26 cellular contexts compared by ENCODE assay signal in the genomic region with DNA sequence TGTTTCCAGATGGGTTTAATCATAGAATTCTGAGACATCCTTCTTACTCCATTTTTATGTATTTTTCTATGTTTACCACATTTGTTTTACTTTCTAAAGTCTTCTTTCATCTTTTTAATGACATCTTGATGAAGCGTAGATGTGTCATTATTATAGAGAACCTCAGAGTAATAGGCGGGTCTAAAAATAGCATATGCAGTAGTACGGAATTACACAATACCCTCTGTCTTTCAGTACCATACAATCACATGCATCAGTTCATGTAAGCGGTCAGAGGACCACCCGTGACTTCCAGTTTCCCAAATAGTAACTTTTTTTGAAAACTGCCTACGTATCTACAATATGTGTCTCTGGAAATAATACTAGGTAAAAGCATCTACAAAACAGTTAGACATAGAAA.
A peak's percentile ranks its signal among the peaks of the same experiment; 100 is the strongest.
DNase-seq lines count a peak whose midpoint lies in the region; ATAC-seq and TF ChIP-seq lines count a peak whose summit lies in the region.
"Had no signal": no experiment of that assay in that cellular context is flagged by ENCODE, and none has a peak within 500 bp of the region (broad histone marks: within the 10 kb centered on the region; RNA-seq: fewer than 3 reads in every experiment).

No MANE protein-coding gene starts in this region.

- intact Hi-C loops in IMR-90 (cut with micrococcal nuclease), result no loop called here

- dilution Hi-C loops in IMR-90 (cut with HindIII; ENCODE audit: low sequenced_read_pairs, unreplicated experiment), result no loop called here

- no peak for TF ChIP-seq CTCF in IMR-90 (conservative IDR thresholded peaks at IDR 0.05; ENCODE audit: low read depth, low read length)
- TF ChIP-seq CTCF in fibroblast of villous mesenchyme (IDR thresholded peaks at IDR 0.05; ENCODE audit: insufficient read depth, low read depth, low read length), result no peak
- no peak for TF ChIP-seq CTCF in smooth muscle cell (IDR thresholded peaks at IDR 0.05; ENCODE audit: borderline replicate concordance, insufficient read depth, poor library complexity, severe bottlenecking)
- TF ChIP-seq CTCF in GM20000 (IDR thresholded peaks at IDR 0.05; ENCODE audit: extremely low read depth, missing control alignments), result no peak

- H2AK9ac ChIP-seq in IMR-90 (replicated peaks; ENCODE audit: low read depth, low read length, poor library complexity), result no peak overlapping the region

- H3K36me3 ChIP-seq in IMR-90 (ENCODE audit: control insufficient read depth, insufficient read depth, low read length) (no peaks in the 10 kb centered on the region), adipocyte (ENCODE audit: control insufficient read depth, insufficient read depth, low read length, severe bottlenecking) (no peaks in the 10 kb centered on the region), smooth muscle cell (ENCODE audit: low read depth) (no peaks in the 10 kb centered on the region)
- H3K36me3 ChIP-seq: esophagus squamous epithelium, heart left ventricle, uterus had no signal

- no peak overlapping the region for H3K27ac ChIP-seq in IMR-90 (ENCODE audit: insufficient read depth, low read length)
- H3K27ac ChIP-seq in smooth muscle cell (ENCODE audit: low read depth), result no peak overlapping the region
- H3K27ac ChIP-seq: body of pancreas, esophagus squamous epithelium, heart left ventricle, RWPE1, uterus had no signal

- H4K91ac ChIP-seq in IMR-90 (ENCODE audit: insufficient read depth, low read depth, low read length), result no peak overlapping the region

- no peak overlapping the region for H4K8ac ChIP-seq in IMR-90 (ENCODE audit: low read depth in 2 of 2, low read length in 2 of 2)

- no TSS peak for BruUV-seq in IMR-90 (replicated peaks; lab: Mats Ljungman, UMichigan)

- H4K20me1 ChIP-seq in IMR-90 (ENCODE audit: insufficient read depth, low read length) (no peaks in the 10 kb centered on the region), smooth muscle cell (ENCODE audit: low read depth) (no peaks in the 10 kb centered on the region)

- H2BK20ac ChIP-seq in IMR-90 (ENCODE audit: low read depth, low read length), result no peak overlapping the region

- ATAC-seq in IMR-90 (ENCODE audit: low read depth), result no peak
- ATAC-seq: body of pancreas; CD8-positive, alpha-beta T cell; GM23338; heart left ventricle; natural killer cell; right cardiac atrium had no signal

- no peaks in the 10 kb centered on the region for H3K9me3 ChIP-seq in IMR-90 (ENCODE audit: control insufficient read depth, insufficient read depth, low read length)
- no peaks in the 10 kb centered on the region for H3K9me3 ChIP-seq in adipocyte (ENCODE audit: control insufficient read depth, low read length)
- no peaks in the 10 kb centered on the region for H3K9me3 ChIP-seq in smooth muscle cell (replicated peaks; ENCODE audit: low read depth)
- H3K9me3 ChIP-seq: body of pancreas, esophagus squamous epithelium, heart left ventricle, SK-N-SH, uterus had no signal

- H2BK5ac ChIP-seq in IMR-90 (ENCODE audit: low read depth, low read length, poor library complexity, severe bottlenecking), result no peak overlapping the region

- TF ChIP-seq POLR2A in IMR-90 (IDR thresholded peaks at IDR 0.05; ENCODE audit: low read depth, low read length), result no peak

- no peak overlapping the region for H4K5ac ChIP-seq in IMR-90 (ENCODE audit: low read depth, low read length)

- H3K4me2 ChIP-seq in IMR-90 (ENCODE audit: low read depth, low read length) (no peak overlapping the region), smooth muscle cell (no peak overlapping the region)
- H3K4me2 ChIP-seq: GM23338, SK-N-SH had no signal

- no peak overlapping the region for H3K14ac ChIP-seq in IMR-90 (replicated peaks; ENCODE audit: low read depth, low read length)

- H3K4ac ChIP-seq in IMR-90 (ENCODE audit: low read depth, low read length), result no peak overlapping the region

- DNase-seq in COLO829 (ENCODE audit: low spot score) (peak; percentile 91), IMR-90 (no peak), adipocyte (ENCODE audit: low read depth) (peak; percentile 60), fibroblast of villous mesenchyme (ENCODE audit: low read depth) (peak; percentile 64), GOT3 (lab: John Stamatoyannopoulos, UW) (no peak), smooth muscle cell (lab: John Stamatoyannopoulos, UW; ENCODE audit: unreplicated experiment) (no peak), GM20000 (ENCODE audit: low spot score) (no peak)
- DNase-seq in activated T-cell treated with anti-CD3 and anti-CD28 coated beads, Interleukin-2, amount 50 U/mL, for 1 hour, result no peak
- DNase-seq: activated CD4-positive, alpha-beta T cell treated with anti-CD3 and anti-CD28 coated beads, Interleukin-2, amount 50 U/mL, for 1 hour; activated naive CD8-positive, alpha-beta T cell treated with anti-CD3 and anti-CD28 coated beads for 36 hours; body of pancreas; CD8-positive, alpha-beta T cell; DMS153; effector memory CD4-positive, alpha-beta T cell; esophagus squamous epithelium; heart left ventricle; natural killer cell; NCI-H1417 treated with DMSO at 0.1 percent for 48 hours; NCI-H524; right cardiac atrium; SK-N-SH; stimulated activated CD4-positive, alpha-beta T cell treated with anti-CD3 and anti-CD28 coated beads, Interleukin-15, amount 100 ng/mL, for 24 hours; stimulated activated CD8-positive, alpha-beta memory T cell treated with anti-CD3 and anti-CD28 coated beads, Interleukin-4, amount 100 ng/mL, for 48 hours; uterus had no signal

- no peak overlapping the region for H3K18ac ChIP-seq in IMR-90 (ENCODE audit: low read depth, low read length)

- no peaks in the 10 kb centered on the region for H3K79me2 ChIP-seq in smooth muscle cell (ENCODE audit: low read depth)

- no peaks in the 10 kb centered on the region for H3K79me1 ChIP-seq in IMR-90 (ENCODE audit: low read depth in 1 of 2, low read length in 2 of 2)

- H2AK5ac ChIP-seq in IMR-90 (ENCODE audit: low read depth, low read length), result no peak overlapping the region

- no peaks in the 10 kb centered on the region for H3K9me1 ChIP-seq in IMR-90 (ENCODE audit: insufficient read depth, low read length)

- no CpG with 5 or more reads among the region's 6 CpGs for WGBS in IMR-90 (ENCODE audit: extremely low coverage in 2 of 2, insufficient read length in 1 of 2), 2 experiments
- 87% methylated on average over 6 of the region's 6 CpGs for WGBS in smooth muscle cell (ENCODE audit: low lambda C conversion rate)

- H2AFZ ChIP-seq in IMR-90 (replicated peaks; ENCODE audit: low read length, poor library complexity) (no peak overlapping the region), smooth muscle cell (ENCODE audit: low read depth) (no peak overlapping the region)
- H2AFZ ChIP-seq: GM23338 had no signal

- H3F3A ChIP-seq in smooth muscle cell (ENCODE audit: low read depth), result no peaks in the 10 kb centered on the region

- H3K4me3 ChIP-seq in IMR-90 (ENCODE audit: insufficient read depth, low read depth, low read length) (no peak overlapping the region), adipocyte (ENCODE audit: low read length) (no peak overlapping the region), fibroblast of villous mesenchyme (ENCODE audit: low read depth, low read length) (no peak overlapping the region), smooth muscle cell (no peak overlapping the region)
- H3K4me3 ChIP-seq: body of pancreas, esophagus squamous epithelium, GM23338, heart left ventricle, uterus had no signal

- H2BK120ac ChIP-seq in IMR-90 (ENCODE audit: low read depth, low read length), result no peak overlapping the region

- in situ Hi-C loops in IMR-90 (cut with MboI; ENCODE audit: low sequenced_read_pairs), result no loop called here

- no peak overlapping the region for H2BK15ac ChIP-seq in IMR-90 (ENCODE audit: low read depth, low read length)

- TF ChIP-seq RAD21 in IMR-90 (IDR thresholded peaks at IDR 0.05; ENCODE audit: low read length), result no peak

- H3K9ac ChIP-seq in IMR-90 (ENCODE audit: low read depth, low read length) (no peak overlapping the region), adipocyte (ENCODE audit: low read length) (no peak overlapping the region), smooth muscle cell (ENCODE audit: low read depth) (no peak overlapping the region)
- H3K9ac ChIP-seq: SK-N-SH had no signal

- CTCF ChIA-PET in IMR-90 (lab: Yijun Ruan, JAX), result no interaction called here

- no peak overlapping the region for H3K23ac ChIP-seq in IMR-90 (ENCODE audit: low read depth, low read length)

- no peak overlapping the region for H3K56ac ChIP-seq in IMR-90 (ENCODE audit: extremely low read depth, insufficient read depth, low read length)

- H3K4me1 ChIP-seq in IMR-90 (ENCODE audit: control insufficient read depth, insufficient read depth, low read length) (no peaks in the 10 kb centered on the region), adipocyte (ENCODE audit: control insufficient read depth, insufficient read depth, low read length) (no peaks in the 10 kb centered on the region), smooth muscle cell (ENCODE audit: low read depth) (no peaks in the 10 kb centered on the region)
- H3K4me1 ChIP-seq: heart left ventricle, uterus had no signal

- H3K27me3 ChIP-seq in IMR-90 (ENCODE audit: control insufficient read depth, insufficient read depth, low read length) (no peaks in the 10 kb centered on the region), adipocyte (replicated peaks; ENCODE audit: control insufficient read depth, insufficient read depth, low read length) (no peaks in the 10 kb centered on the region), smooth muscle cell (ENCODE audit: low read depth) (no peaks in the 10 kb centered on the region)
- H3K27me3 ChIP-seq: body of pancreas, esophagus squamous epithelium, heart left ventricle, uterus had no signal

- POLR2A ChIA-PET in IMR-90 (lab: Charles Lee; ENCODE audit: unreplicated experiment), result no interaction called here

TF ChIP-seq in IMR-90, 13 proteins besides CTCF, POLR2A, EP300 and RAD21:
- TF ChIP-seq USF2 (IDR thresholded peaks at IDR 0.05; ENCODE audit: low read depth, low read length), result no peak
- peak; percentile 41; the same call in 1 of the 2 replicates for TF ChIP-seq CEBPB (IDR thresholded peaks at IDR 0.05; ENCODE audit: low read depth, low read length)
TF ChIP-seq in IMR-90: peak in this region for 1.

Comparison
In these comparisons a context has a peak if more than half of its experiments do, and no peak if none do; other contexts are left out.
1. DNase-seq: peak in COLO829 (single experiment), adipocyte (single experiment) and fibroblast of villous mesenchyme (single experiment); none in IMR-90 (single experiment), GOT3 (single experiment), smooth muscle cell (single experiment), GM20000 (single experiment) and activated T-cell treated with anti-CD3 and anti-CD28 coated beads, Interleukin-2, amount 50 U/mL, for 1 hour (single experiment).